In the genomic region with DNA sequence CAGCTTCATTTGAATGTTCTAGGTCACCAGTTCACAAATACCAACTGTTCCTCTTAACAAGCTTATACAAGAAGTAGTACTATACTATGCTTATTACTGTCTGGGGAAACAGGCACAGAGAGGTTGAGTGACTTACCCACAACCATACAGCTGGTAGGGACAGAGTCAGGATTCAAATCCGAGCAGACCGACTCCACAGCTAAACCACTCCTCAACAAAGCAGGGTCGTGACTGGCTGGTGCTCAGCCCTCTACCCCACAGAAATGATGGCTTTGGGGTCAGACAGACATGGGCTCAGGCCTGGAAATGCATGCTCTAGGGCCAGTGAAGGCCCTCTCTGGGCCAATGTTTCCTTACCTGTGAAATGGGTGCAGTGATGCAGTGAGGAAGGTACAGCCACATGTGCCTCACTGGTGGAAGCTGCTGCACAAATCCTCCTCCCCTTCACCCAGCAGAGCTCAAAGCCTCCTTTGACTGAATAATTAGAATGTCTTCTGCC, we compare ENCODE assay signal across 24 cellular contexts.
A peak's percentile ranks its signal among the peaks of the same experiment; 100 is the strongest.
DNase-seq lines count a peak whose midpoint lies in the region; ATAC-seq and TF ChIP-seq lines count a peak whose summit lies in the region.
"Had no signal": no experiment of that assay in that cellular context is flagged by ENCODE, and none has a peak within 500 bp of the region (broad histone marks: within the 10 kb centered on the region; RNA-seq: fewer than 3 reads in every experiment).

No MANE protein-coding gene starts in this region.

- peaks cover 5% of the 10 kb centered on the region for H3K36me3 Mint-ChIP-seq in brain
- H3K36me3 Mint-ChIP-seq in activated naive CD4-positive, alpha-beta T cell treated with anti-CD3 and anti-CD28 coated beads for 36 hours (ENCODE audit: low read depth) = no peaks in the 10 kb centered on the region
- H3K36me3 Mint-ChIP-seq: CD4-positive, alpha-beta memory T cell; IgD-negative memory B cell had no signal

- H3K9me3 ChIP-seq in right atrium auricular region (no peaks in the 10 kb centered on the region), lung (ENCODE audit: control insufficient read depth in 2 of 2, insufficient read depth in 1 of 2, low read length in 1 of 2) (no peaks in the 10 kb centered on the region), vagina (no peaks in the 10 kb centered on the region)
- H3K9me3 ChIP-seq: esophagus muscularis mucosa, lower lobe of right lung, pancreas had no signal

- no peaks in the 10 kb centered on the region for H3K36me3 ChIP-seq in right atrium auricular region
- H3K36me3 ChIP-seq in lung (ENCODE audit: control insufficient read depth in 2 of 2, insufficient read depth in 2 of 2, low read length in 2 of 2) = no peaks in the 10 kb centered on the region
- no peaks in the 10 kb centered on the region for H3K36me3 ChIP-seq in vagina
- H3K36me3 ChIP-seq: esophagus muscularis mucosa, lower lobe of right lung, pancreas had no signal

- TF ChIP-seq POLR2A in vagina (IDR thresholded peaks at IDR 0.05) = no peak

- TF ChIP-seq CTCF in right atrium auricular region (IDR thresholded peaks at IDR 0.05) (no peak), brain (conservative IDR thresholded peaks at IDR 0.05) (no peak), lung (IDR thresholded peaks at IDR 0.05; ENCODE audit: control extremely low read depth, extremely low read depth) (no peak), vagina (IDR thresholded peaks at IDR 0.05) (no peak)

- no peak for ATAC-seq in left ventricle myocardium superior
- no peak for ATAC-seq in lung (ENCODE audit: insufficient read depth, low FRiP score)
- ATAC-seq in HG03432 (IDR thresholded peaks at IDR 0.05; ENCODE audit: unreplicated experiment) = no peak

- no peak overlapping the region for H3K4me3 ChIP-seq in right atrium auricular region
- H3K4me3 ChIP-seq in lung = no peak overlapping the region
- H3K4me3 ChIP-seq in vagina = no peak overlapping the region
- H3K4me3 ChIP-seq: dorsolateral prefrontal cortex, esophagus muscularis mucosa, lower lobe of right lung, pancreas had no signal

- WGBS in lung, 2 donors = 96 to 97% methylated on average over 3 of the region's 3 CpGs

- no peak overlapping the region for H3K4me3 Mint-ChIP-seq in brain
- no peak overlapping the region for H3K4me3 Mint-ChIP-seq in activated naive CD4-positive, alpha-beta T cell treated with anti-CD3 and anti-CD28 coated beads for 36 hours
- H3K4me3 Mint-ChIP-seq: activated CD8-positive, alpha-beta memory T cell treated with anti-CD3 and anti-CD28 coated beads, Interleukin-2, amount 10 ng/mL, durations not matched to agents 7 days and 5 days; activated naive CD8-positive, alpha-beta T cell treated with anti-CD3 and anti-CD28 coated beads, Interleukin-2, amount 50 U/mL, for 24 hours; CD4-positive, alpha-beta memory T cell; IgD-negative memory B cell; naive B cell had no signal

- H3K9me3 Mint-ChIP-seq in brain = peaks cover 0 to 10% (median 4%) of the 10 kb centered on the region in 5 experiments
- H3K9me3 Mint-ChIP-seq in activated naive CD4-positive, alpha-beta T cell treated with anti-CD3 and anti-CD28 coated beads for 36 hours = peaks cover 6% of the 10 kb centered on the region
- H3K9me3 Mint-ChIP-seq: activated T-helper 2 cell treated with anti-CD3 and anti-CD28 coated beads, Interferon-gamma antibody, Interleukin-2, Interleukin-4, amounts not matched to agents 10 μg/mL and 5 μg/mL and 100 μg/mL, durations not matched to agents 14 hours and 24 hours and 36 hours had no signal

- no peak for DNase-seq in right atrium auricular region (ENCODE audit: low spot score)
- no peak for DNase-seq in left ventricle myocardium superior
- DNase-seq in lung (ENCODE audit: low spot score) = no peak
- no peak for DNase-seq in vagina (ENCODE audit: extremely low spot score in 2 of 2)
- DNase-seq in NCI-H146 (lab: John Stamatoyannopoulos, UW) = no peak
- no peak for DNase-seq in activated naive CD4-positive, alpha-beta T cell treated with anti-CD3 and anti-CD28 coated beads for 36 hours
- DNase-seq: activated CD4-positive, alpha-beta T cell treated with anti-CD3 and anti-CD28 coated beads for 4 hours; CD4-positive, alpha-beta memory T cell; DMS79; naive B cell; NCI-H1694 treated with DMSO at 0.1 percent for 48 hours; NCI-H82; stimulated activated CD4-positive, alpha-beta T cell treated with anti-CD3 and anti-CD28 coated beads, Interleukin-2, amount 100 ng/mL, for 48 hours had no signal

- peaks cover 5% of the 10 kb centered on the region for H3K27me3 Mint-ChIP-seq in brain
- H3K27me3 Mint-ChIP-seq in activated naive CD4-positive, alpha-beta T cell treated with anti-CD3 and anti-CD28 coated beads for 36 hours (ENCODE audit: low read depth) = no peaks in the 10 kb centered on the region
- H3K27me3 Mint-ChIP-seq: activated CD8-positive, alpha-beta memory T cell treated with anti-CD3 and anti-CD28 coated beads, Interleukin-2, amount 10 ng/mL, durations not matched to agents 7 days and 5 days had no signal

- H3K27ac ChIP-seq in right atrium auricular region (peak overlapping the region; percentile 87 to 88), lung (ENCODE audit: low read depth in 1 of 2, low read length in 1 of 2) (peak overlapping the region; percentile 9 to 28), vagina (peak overlapping the region; percentile 42)
- H3K27ac ChIP-seq: HL-60, lower lobe of right lung, pancreas had no signal

- CTCF ChIA-PET in activated naive CD4-positive, alpha-beta T cell treated with anti-CD3 and anti-CD28 coated beads for 36 hours (lab: Charles Lee) = interaction anchor here (0.7 to 1.8 kb wide), 11 partner anchors 10 to 339 kb away, joined by 3 to 7 read pairs (median 5); no protein-coding TSS in a partner anchor

- peaks cover 56% of the 10 kb centered on the region for H3K4me1 Mint-ChIP-seq in brain
- peaks cover 5% of the 10 kb centered on the region for H3K4me1 Mint-ChIP-seq in activated naive CD4-positive, alpha-beta T cell treated with anti-CD3 and anti-CD28 coated beads for 36 hours (ENCODE audit: low read depth)
- H3K4me1 Mint-ChIP-seq: CD4-positive, alpha-beta memory T cell; IgD-negative memory B cell had no signal

- H3K4me1 ChIP-seq in right atrium auricular region (peaks cover 0 to 71% of the 10 kb centered on the region in 2 donors), lung (ENCODE audit: control insufficient read depth in 2 of 2, insufficient read depth in 2 of 2, low read length in 2 of 2) (peaks cover 6 to 15% of the 10 kb centered on the region in 2 donors), vagina (peaks cover 54% of the 10 kb centered on the region)
- H3K4me1 ChIP-seq: pancreas had no signal

- intact Hi-C loops in left ventricle myocardium superior (cut with micrococcal nuclease) = no loop called here
- intact Hi-C loops in vagina (cut with DNase I) = loop anchor here (5.0 kb wide), 1 partner anchor 286 kb away; no protein-coding TSS in a partner anchor
- intact Hi-C loops in activated naive CD4-positive, alpha-beta T cell treated with anti-CD3 and anti-CD28 coated beads for 36 hours (cut with micrococcal nuclease) = loop anchor here (2.0 kb wide), 1 partner anchor 63 kb away; no protein-coding TSS in a partner anchor

- no peaks in the 10 kb centered on the region for H3K27me3 ChIP-seq in right atrium auricular region
- no peaks in the 10 kb centered on the region for H3K27me3 ChIP-seq in lung (ENCODE audit: control insufficient read depth, insufficient read depth)
- H3K27me3 ChIP-seq in vagina = no peaks in the 10 kb centered on the region
- H3K27me3 ChIP-seq: dorsolateral prefrontal cortex, esophagus muscularis mucosa, pancreas had no signal

- peak overlapping the region; percentile 56 to 85 (median 59) for H3K27ac Mint-ChIP-seq in brain
- H3K27ac Mint-ChIP-seq in activated naive CD4-positive, alpha-beta T cell treated with anti-CD3 and anti-CD28 coated beads for 36 hours = no peak overlapping the region
- H3K27ac Mint-ChIP-seq: activated CD8-positive, alpha-beta memory T cell treated with anti-CD3 and anti-CD28 coated beads, Interleukin-2, amount 10 ng/mL, durations not matched to agents 7 days and 5 days; CD4-positive, alpha-beta memory T cell; IgD-negative memory B cell had no signal

Comparison
In these comparisons a context has a peak if more than half of its experiments do, and no peak if none do; other contexts are left out.
1. H3K27ac ChIP-seq: peak in every context shown above with its lines; median percentile 88 in right atrium auricular region; 42 in vagina; 18 in lung.